ENCODE assay signal across 7 cellular contexts in the genomic region with DNA sequence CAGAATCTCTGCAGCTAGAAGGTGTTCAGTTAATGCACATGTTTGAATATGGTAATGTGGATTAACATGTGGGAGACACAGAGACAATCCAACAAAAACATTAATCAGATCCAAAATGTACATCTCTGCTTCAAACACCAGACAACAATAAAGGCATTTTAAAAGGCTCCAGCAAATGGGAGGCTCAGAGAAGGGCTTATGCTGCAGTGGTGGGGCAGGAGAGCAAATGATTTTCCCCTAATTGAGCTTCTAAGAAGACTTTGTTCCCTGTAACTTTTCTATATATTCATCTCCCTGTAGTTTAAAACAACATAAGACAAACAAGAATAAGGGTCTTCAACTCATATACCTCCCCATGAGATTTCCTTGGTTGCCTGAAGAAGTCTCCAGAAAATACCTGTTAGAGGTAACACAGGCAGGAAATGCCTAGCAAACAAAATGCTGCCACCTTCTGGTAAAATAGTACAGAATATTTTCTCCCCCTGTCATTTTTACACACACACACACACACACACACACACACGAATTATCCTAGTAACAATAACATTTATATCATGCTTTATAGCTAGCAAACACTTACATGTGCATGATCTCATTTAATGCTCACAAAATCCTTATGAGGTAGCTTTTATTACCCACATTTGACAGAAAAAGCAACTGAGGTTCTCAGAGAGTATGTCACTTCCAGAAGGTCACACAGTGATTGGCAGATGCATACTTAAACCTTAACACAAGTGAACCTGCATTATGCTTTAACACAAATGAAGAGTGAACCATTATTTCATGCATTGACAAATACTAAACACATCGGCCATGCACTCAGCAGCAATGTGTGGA.
A peak's percentile ranks its signal among the peaks of the same experiment; 100 is the strongest.
DNase-seq lines count a peak whose midpoint lies in the region; ATAC-seq, FAIRE-seq and TF ChIP-seq lines count a peak whose summit lies in the region.

No MANE protein-coding gene starts in this region.

- H3K27ac ChIP-seq in upper lobe of right lung, result no peak overlapping the region

- DNase-seq in GM03348 (ENCODE audit: low spot score) (peak; percentile 60), HCEC 1CT (peak; percentile 51), NCI-H2081 treated with DMSO at 0.1 percent for 48 hours (lab: John Stamatoyannopoulos, UW) (peak; percentile 45), adipocyte (ENCODE audit: low read depth) (peak; percentile 71), upper lobe of right lung (no peak)

- no peaks in the 10 kb centered on the region for H3K4me1 ChIP-seq in adipocyte (ENCODE audit: control insufficient read depth, insufficient read depth, low read length)
- no peaks in the 10 kb centered on the region for H3K4me1 ChIP-seq in upper lobe of right lung

- ATAC-seq in upper lobe of right lung (peak; percentile 71), GM21825 (IDR thresholded peaks at IDR 0.05; ENCODE audit: unreplicated experiment) (no peak)

- H3K9ac ChIP-seq in adipocyte (ENCODE audit: low read length), result no peak overlapping the region

- no peaks in the 10 kb centered on the region for H3K36me3 ChIP-seq in adipocyte (ENCODE audit: control insufficient read depth, insufficient read depth, low read length, severe bottlenecking)
- no peaks in the 10 kb centered on the region for H3K36me3 ChIP-seq in upper lobe of right lung

- FAIRE-seq in islet of Langerhans (lab: Jason Lieb, UNC), result peak; percentile 99

- H3K9me3 ChIP-seq in adipocyte (ENCODE audit: control insufficient read depth, low read length) (no peaks in the 10 kb centered on the region), upper lobe of right lung (peaks cover 4% of the 10 kb centered on the region)

- intact Hi-C loops in upper lobe of right lung (cut with DNase I), result no loop called here

- H3K4me3 ChIP-seq in adipocyte (ENCODE audit: low read length) (no peak overlapping the region), upper lobe of right lung (no peak overlapping the region)

- TF ChIP-seq CTCF in upper lobe of right lung (IDR thresholded peaks at IDR 0.05), result peak; percentile 52

- no peaks in the 10 kb centered on the region for H3K27me3 ChIP-seq in adipocyte (replicated peaks; ENCODE audit: control insufficient read depth, insufficient read depth, low read length)
- H3K27me3 ChIP-seq in upper lobe of right lung, result no peaks in the 10 kb centered on the region
